9 cellular contexts compared by ENCODE assay signal in genomic region chr12:8823565-8824300, GRCh38. TPM values are rescaled to one million over a fixed set of nuclear protein-coding genes. Genes with fewer than 3 reads are reported as not detected.
DNase-seq lines count a peak whose midpoint lies in the region; ATAC-seq, FAIRE-seq and TF ChIP-seq lines count a peak whose summit lies in the region.
"Had no signal": no experiment of that assay in that cellular context is flagged by ENCODE, and none has a peak within 500 bp of the region (broad histone marks: within the 10 kb centered on the region; RNA-seq: fewer than 3 reads in every experiment).

No MANE protein-coding gene starts in this region.

- H3K27ac Mint-ChIP-seq in activated naive CD4-positive, alpha-beta T cell treated with anti-CD3 and anti-CD28 coated beads for 36 hours = no peak overlapping the region
- H3K27ac Mint-ChIP-seq in astrocyte (ENCODE audit: unreplicated experiment) (no peak overlapping the region), type B pancreatic cell (peak overlapping the region; percentile 33)

- H3K4me3 Mint-ChIP-seq in activated naive CD4-positive, alpha-beta T cell treated with anti-CD3 and anti-CD28 coated beads for 36 hours = no peak overlapping the region
- H3K4me3 Mint-ChIP-seq in astrocyte (ENCODE audit: unreplicated experiment) = no peak overlapping the region
- no peak overlapping the region for H3K4me3 Mint-ChIP-seq in type B pancreatic cell

- no peak overlapping the region for H3K4me3 ChIP-seq in astrocyte (ENCODE audit: insufficient read depth, low read depth, low read length)

- H3K27me3 ChIP-seq in astrocyte (ENCODE audit: insufficient read depth, low read length) = no peaks in the 10 kb centered on the region

- H3K36me3 Mint-ChIP-seq in activated naive CD4-positive, alpha-beta T cell treated with anti-CD3 and anti-CD28 coated beads for 36 hours (ENCODE audit: low read depth) = no peaks in the 10 kb centered on the region
- no peaks in the 10 kb centered on the region for H3K36me3 Mint-ChIP-seq in astrocyte (ENCODE audit: low read depth, unreplicated experiment)
- H3K36me3 Mint-ChIP-seq in type B pancreatic cell = peaks cover 7% of the 10 kb centered on the region

- no peaks in the 10 kb centered on the region for H3K36me3 ChIP-seq in astrocyte (ENCODE audit: insufficient read depth, low read length)

- no peaks in the 10 kb centered on the region for H3K4me1 ChIP-seq in astrocyte (ENCODE audit: insufficient read depth, low read length)

- H3K9me3 ChIP-seq in astrocyte (ENCODE audit: insufficient read depth, low read depth, low read length) = no peaks in the 10 kb centered on the region

- FAIRE-seq in astrocyte (lab: Jason Lieb, UNC) = no peak

- peaks cover 3% of the 10 kb centered on the region for H3K27me3 Mint-ChIP-seq in activated naive CD4-positive, alpha-beta T cell treated with anti-CD3 and anti-CD28 coated beads for 36 hours (ENCODE audit: low read depth)
- H3K27me3 Mint-ChIP-seq in astrocyte (ENCODE audit: low read depth, unreplicated experiment) (peaks cover 11% of the 10 kb centered on the region), type B pancreatic cell (no peaks in the 10 kb centered on the region)

- H2AFZ ChIP-seq in astrocyte (ENCODE audit: low read depth, low read length) = no peak overlapping the region

- no peak overlapping the region for H3K9ac ChIP-seq in astrocyte (ENCODE audit: low read length)

- H3K27ac ChIP-seq in astrocyte (ENCODE audit: low read depth, low read length) = no peak overlapping the region

- peaks cover 4% of the 10 kb centered on the region for H3K9me3 Mint-ChIP-seq in activated naive CD4-positive, alpha-beta T cell treated with anti-CD3 and anti-CD28 coated beads for 36 hours
- H3K9me3 Mint-ChIP-seq in astrocyte (ENCODE audit: unreplicated experiment) (peaks cover 2% of the 10 kb centered on the region), type B pancreatic cell (peaks cover 12% of the 10 kb centered on the region)

- no peaks in the 10 kb centered on the region for H3K79me2 ChIP-seq in astrocyte (ENCODE audit: insufficient read depth, low read length)

- TF ChIP-seq CTCF in astrocyte (IDR thresholded peaks at IDR 0.05; ENCODE audit: insufficient read depth, low read depth, low read length) = peak; percentile 42
- TF ChIP-seq CTCF in type B pancreatic cell (conservative IDR thresholded peaks at IDR 0.05) = peak; percentile 70

- H4K20me1 ChIP-seq in astrocyte (ENCODE audit: insufficient read depth, low read length) = no peaks in the 10 kb centered on the region

- no peak for ATAC-seq in HG03280 (IDR thresholded peaks at IDR 0.05; ENCODE audit: unreplicated experiment)

- H3K4me1 Mint-ChIP-seq in activated naive CD4-positive, alpha-beta T cell treated with anti-CD3 and anti-CD28 coated beads for 36 hours (ENCODE audit: low read depth) = peaks cover 4% of the 10 kb centered on the region
- H3K4me1 Mint-ChIP-seq in astrocyte (ENCODE audit: low read depth, unreplicated experiment) (peaks cover 6% of the 10 kb centered on the region), type B pancreatic cell (ENCODE audit: unreplicated experiment) (peaks cover 2% of the 10 kb centered on the region)

- intact Hi-C loops in activated naive CD4-positive, alpha-beta T cell treated with anti-CD3 and anti-CD28 coated beads for 36 hours (cut with micrococcal nuclease) = loop anchor here (1.0 kb wide), 1 partner anchor 141 kb away; no protein-coding TSS in a partner anchor

- H3K4me2 ChIP-seq in astrocyte (ENCODE audit: low read length) = no peak overlapping the region

- DNase-seq in activated naive CD4-positive, alpha-beta T cell treated with anti-CD3 and anti-CD28 coated beads for 36 hours = peak; percentile 15
- no peak for DNase-seq in activated naive CD4-positive, alpha-beta T cell treated with anti-CD3 and anti-CD28 coated beads, Interleukin-2, amount 50 U/mL, for 16 hours
- DNase-seq in astrocyte (ENCODE audit: low read depth) = peak; percentile 16
- peak; percentile 74 for DNase-seq in iPS-NIHi11 (ENCODE audit: low spot score)
- no peak for DNase-seq in type B pancreatic cell (ENCODE audit: extremely low spot score, unreplicated experiment)
- DNase-seq in cerebellar nuclear complex (lab: John Stamatoyannopoulos, UW) = no peak
- DNase-seq in stimulated activated CD4-positive, alpha-beta T cell treated with anti-CD3 and anti-CD28 coated beads, Interleukin-4, amount 100 ng/mL, for 4 hours = no peak

- CTCF ChIA-PET in activated naive CD4-positive, alpha-beta T cell treated with anti-CD3 and anti-CD28 coated beads for 36 hours (lab: Charles Lee) = interaction anchor here (0.6 to 1.4 kb wide), 4 partner anchors 62 to 225 kb away, joined by 3 to 5 read pairs (median 3); no protein-coding TSS in a partner anchor

RNA-seq across cellular contexts. Expression of gene A2ML1, which starts 1.3 kb away (rescaled TPM):
- not detected for total RNA-seq in activated naive CD4-positive, alpha-beta T cell treated with anti-CD3 and anti-CD28 coated beads for 36 hours
- total RNA-seq in astrocyte = not detected in 2 replicates
- 3.8 and 26.0 TPM in 2 replicates for total RNA-seq in type B pancreatic cell (ENCODE audit: low replicate concordance)
- total RNA-seq: T-helper 2 cell treated with Interferon-gamma antibody and Interleukin-4, amounts not matched to agents 100 ng/mL and 5 ng/mL, for 36 hours had no signal

Comparison
In these comparisons a context has a peak if more than half of its experiments do, and no peak if none do; other contexts are left out.
1. DNase-seq: peak in activated naive CD4-positive, alpha-beta T cell treated with anti-CD3 and anti-CD28 coated beads for 36 hours (single experiment), astrocyte (single experiment) and iPS-NIHi11 (single experiment); none in activated naive CD4-positive, alpha-beta T cell treated with anti-CD3 and anti-CD28 coated beads, Interleukin-2, amount 50 U/mL, for 16 hours (single experiment), type B pancreatic cell (single experiment), cerebellar nuclear complex (0 of 2) and stimulated activated CD4-positive, alpha-beta T cell treated with anti-CD3 and anti-CD28 coated beads, Interleukin-4, amount 100 ng/mL, for 4 hours (0 of 2).